1 cellular context compared by ENCODE assay signal in genomic region chr20:45346851-45347250, GRCh38.
TF ChIP-seq lines count a peak whose summit lies in the region.

No MANE protein-coding gene starts in this region.

TF ChIP-seq in HEK293, 187 proteins besides CTCF, POLR2A, EP300 and RAD21 (continued from another document):
- no peak for TF ChIP-seq ZNF513 (tag by site-specific recombination; IDR thresholded peaks at IDR 0.05)
- TF ChIP-seq ZNF132 (tag by site-specific recombination; IDR thresholded peaks at IDR 0.05; ENCODE audit: borderline replicate concordance) = no peak
- TF ChIP-seq ZNF274 (IDR thresholded peaks at IDR 0.05; ENCODE audit: low read length) = no peak
- TF ChIP-seq ZNF274 (tag by site-specific recombination; IDR thresholded peaks at IDR 0.05; ENCODE audit: borderline replicate concordance) = no peak
- TF ChIP-seq ZBTB10 (tag by site-specific recombination; IDR thresholded peaks at IDR 0.05) = no peak
- no peak for TF ChIP-seq MZF1 (tag by site-specific recombination; IDR thresholded peaks at IDR 0.05; ENCODE audit: borderline replicate concordance)
- TF ChIP-seq ZNF600 (tag by site-specific recombination; IDR thresholded peaks at IDR 0.05) = no peak
- no peak for TF ChIP-seq ZNF175 (tag by site-specific recombination; IDR thresholded peaks at IDR 0.05)
TF ChIP-seq in HEK293: peak in this region for 0.
